Comparison of ENCODE assay signal across 9 cellular contexts in the genomic region with DNA sequence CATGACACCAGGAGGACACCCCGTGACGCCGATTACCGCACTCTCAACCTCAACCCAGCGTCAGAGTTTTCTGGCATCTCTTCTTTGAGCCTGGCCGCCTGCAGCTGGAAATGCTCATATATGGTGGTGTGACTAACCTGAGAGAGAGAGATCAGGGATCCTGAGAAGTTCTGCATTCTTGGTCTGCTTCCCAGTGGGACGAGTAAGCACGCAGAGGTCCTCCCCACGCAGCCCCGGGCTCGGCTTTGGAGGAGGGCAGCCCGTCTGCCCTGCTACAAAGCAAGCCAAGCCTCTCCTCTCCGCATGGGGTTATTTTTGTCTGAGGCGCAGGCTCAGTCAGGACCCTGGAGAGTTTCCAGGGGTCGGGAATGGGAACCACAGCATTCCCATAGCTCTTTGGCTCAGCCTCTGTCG. TPM values are rescaled to one million over a fixed set of nuclear protein-coding genes. Genes with fewer than 3 reads are reported as not detected.
DNase-seq lines count a peak whose midpoint lies in the region; ATAC-seq and TF ChIP-seq lines count a peak whose summit lies in the region.
"Had no signal": no experiment of that assay in that cellular context is flagged by ENCODE, and none has a peak within 500 bp of the region (broad histone marks: within the 10 kb centered on the region; RNA-seq: fewer than 3 reads in every experiment).

No MANE protein-coding gene starts in this region.

- no peak overlapping the region for H3K27ac Mint-ChIP-seq in stimulated activated naive B cell treated with anti-CD40 and anti-IgM and Interleukin-4, amounts not matched to agents 10 μg/mL and 1 μg/mL and 100 μg/mL, for 72 hours
- no peak overlapping the region for H3K27ac Mint-ChIP-seq in activated CD4-positive, alpha-beta memory T cell treated with anti-CD3 and anti-CD28 coated beads, Interleukin-2, amount 10 ng/mL, durations not matched to agents 7 days and 5 days

- CTCF ChIA-PET in activated CD4-positive, alpha-beta memory T cell treated with anti-CD3 and anti-CD28 coated beads, Interleukin-2, amount 10 ng/mL, durations not matched to agents 7 days and 5 days (lab: Charles Lee), result no interaction called here

- ATAC-seq in HG02840 (IDR thresholded peaks at IDR 0.05; ENCODE audit: low FRiP score, unreplicated experiment), result no peak
- no peak for ATAC-seq in stimulated activated naive B cell treated with anti-CD40 and anti-IgM and Interleukin-4, amounts not matched to agents 10 μg/mL and 1 μg/mL and 100 μg/mL, for 72 hours (replicated peaks)

- H3K36me3 ChIP-seq in ascending aorta, result no peaks in the 10 kb centered on the region
- peaks cover 14% of the 10 kb centered on the region for H3K36me3 ChIP-seq in left ventricle myocardium inferior

- peak overlapping the region in 1 of 2 donors; percentile 21 for H3K4me3 ChIP-seq in ascending aorta
- H3K4me3 ChIP-seq in left ventricle myocardium inferior, result peak overlapping the region; percentile 49

- H3K4me1 ChIP-seq in ascending aorta (peaks cover 3 to 14% of the 10 kb centered on the region in 2 donors), left ventricle myocardium inferior (peaks cover 73% of the 10 kb centered on the region)

- H3K4me3 Mint-ChIP-seq in stimulated activated naive B cell treated with anti-CD40 and anti-IgM and Interleukin-4, amounts not matched to agents 10 μg/mL and 1 μg/mL and 100 μg/mL, for 72 hours, result no peak overlapping the region
- no peak overlapping the region for H3K4me3 Mint-ChIP-seq in activated CD4-positive, alpha-beta memory T cell treated with anti-CD3 and anti-CD28 coated beads, Interleukin-2, amount 10 ng/mL, durations not matched to agents 7 days and 5 days

- intact Hi-C loops in ascending aorta (cut with DNase I) (loop anchor here (5.0 kb wide), 1 partner anchor 96 kb away; no protein-coding TSS in a partner anchor), left ventricle myocardium inferior (cut with micrococcal nuclease) (no loop called here)

- POLR2A ChIA-PET in activated CD4-positive, alpha-beta memory T cell treated with anti-CD3 and anti-CD28 coated beads, Interleukin-2, amount 10 ng/mL, durations not matched to agents 7 days and 5 days (lab: Charles Lee), result no interaction called here

- no peaks in the 10 kb centered on the region for H3K27me3 ChIP-seq in ascending aorta
- peaks cover 30% of the 10 kb centered on the region for H3K27me3 ChIP-seq in left ventricle myocardium inferior (ENCODE audit: low read depth)

- H3K27ac ChIP-seq in ascending aorta, result peak overlapping the region; percentile 71 to 75
- H3K27ac ChIP-seq in left ventricle myocardium inferior (replicated peaks), result peak overlapping the region; percentile 88

- H3K9me3 Mint-ChIP-seq in stimulated activated naive B cell treated with anti-CD40 and anti-IgM and Interleukin-4, amounts not matched to agents 10 μg/mL and 1 μg/mL and 100 μg/mL, for 72 hours, result no peaks in the 10 kb centered on the region
- no peaks in the 10 kb centered on the region for H3K9me3 Mint-ChIP-seq in activated CD4-positive, alpha-beta memory T cell treated with anti-CD3 and anti-CD28 coated beads, Interleukin-2, amount 10 ng/mL, durations not matched to agents 7 days and 5 days

- H3K36me3 Mint-ChIP-seq in stimulated activated naive B cell treated with anti-CD40 and anti-IgM and Interleukin-4, amounts not matched to agents 10 μg/mL and 1 μg/mL and 100 μg/mL, for 72 hours, result no peaks in the 10 kb centered on the region
- H3K36me3 Mint-ChIP-seq in activated CD4-positive, alpha-beta memory T cell treated with anti-CD3 and anti-CD28 coated beads, Interleukin-2, amount 10 ng/mL, durations not matched to agents 7 days and 5 days (ENCODE audit: low read depth), result no peaks in the 10 kb centered on the region

- H3K27me3 Mint-ChIP-seq in stimulated activated naive B cell treated with anti-CD40 and anti-IgM and Interleukin-4, amounts not matched to agents 10 μg/mL and 1 μg/mL and 100 μg/mL, for 72 hours, result peaks cover 20 to 26% of the 10 kb centered on the region in 2 donors
- peaks cover 11% of the 10 kb centered on the region for H3K27me3 Mint-ChIP-seq in activated CD4-positive, alpha-beta memory T cell treated with anti-CD3 and anti-CD28 coated beads, Interleukin-2, amount 10 ng/mL, durations not matched to agents 7 days and 5 days

- no peak for TF ChIP-seq CTCF in ascending aorta (IDR thresholded peaks at IDR 0.05)
- no peak for TF ChIP-seq CTCF in left ventricle myocardium inferior (IDR thresholded peaks at IDR 0.05; ENCODE audit: borderline replicate concordance)

- peak; percentile 90 for DNase-seq in ELF-1 (ENCODE audit: low read depth, low spot score)
- peak; percentile 32 to 92 for DNase-seq in ascending aorta (ENCODE audit: low spot score in 2 of 2)
- DNase-seq in left ventricle myocardium inferior, result peak; percentile 73
- peak; percentile 97 for DNase-seq in renal cortical epithelial cell (ENCODE audit: low read depth)
- DNase-seq in stimulated activated naive B cell treated with anti-CD40 and anti-IgM and Interleukin-4, amounts not matched to agents 10 μg/mL and 1 μg/mL and 100 μg/mL, for 72 hours, result no peak
- no peak for DNase-seq in activated CD4-positive, alpha-beta memory T cell treated with anti-CD3 and anti-CD28 coated beads, Interleukin-2, amount 10 ng/mL, durations not matched to agents 7 days and 5 days
- no peak for DNase-seq in stimulated activated naive CD4-positive, alpha-beta T cell treated with Interleukin-2 at 50 U/mL for 16 hours (lab: John Stamatoyannopoulos, UW)
- DNase-seq: activated naive CD4-positive, alpha-beta T cell treated with anti-CD3 and anti-CD28 coated beads, Interleukin-2, amount 50 U/mL, for 16 hours had no signal

- no peaks in the 10 kb centered on the region for H3K9me3 ChIP-seq in ascending aorta
- H3K9me3 ChIP-seq in left ventricle myocardium inferior (replicated peaks), result no peaks in the 10 kb centered on the region

- no peaks in the 10 kb centered on the region for H3K4me1 Mint-ChIP-seq in stimulated activated naive B cell treated with anti-CD40 and anti-IgM and Interleukin-4, amounts not matched to agents 10 μg/mL and 1 μg/mL and 100 μg/mL, for 72 hours
- H3K4me1 Mint-ChIP-seq in activated CD4-positive, alpha-beta memory T cell treated with anti-CD3 and anti-CD28 coated beads, Interleukin-2, amount 10 ng/mL, durations not matched to agents 7 days and 5 days, result no peaks in the 10 kb centered on the region

RNA-seq across cellular contexts. Expression of gene CRISPLD2, which starts 16.5 kb away (rescaled TPM):
- total RNA-seq in ascending aorta (204 TPM), left ventricle myocardium inferior (12.8 TPM), renal cortical epithelial cell (107 and 148 TPM in 2 replicates)
- under 1 TPM; 0.18 to 0.23 TPM for total RNA-seq in activated CD4-positive, alpha-beta memory T cell treated with anti-CD3 and anti-CD28 coated beads, Interleukin-2, amount 10 ng/mL, durations not matched to agents 7 days and 5 days

Comparison
In these comparisons a context has a peak if more than half of its experiments do, and no peak if none do; other contexts are left out.
1. DNase-seq: peak in ELF-1 (single experiment), ascending aorta (2 of 2), left ventricle myocardium inferior (single experiment) and renal cortical epithelial cell (single experiment); none in stimulated activated naive B cell treated with anti-CD40 and anti-IgM and Interleukin-4, amounts not matched to agents 10 μg/mL and 1 μg/mL and 100 μg/mL, for 72 hours (single experiment), activated CD4-positive, alpha-beta memory T cell treated with anti-CD3 and anti-CD28 coated beads, Interleukin-2, amount 10 ng/mL, durations not matched to agents 7 days and 5 days (single experiment) and stimulated activated naive CD4-positive, alpha-beta T cell treated with Interleukin-2 at 50 U/mL for 16 hours (single experiment).
2. RNA of gene CRISPLD2, which starts 16.5 kb away (total RNA-seq): 204 TPM in ascending aorta (single experiment), 107 to 148 TPM in renal cortical epithelial cell and 12.8 TPM in left ventricle myocardium inferior (single experiment); 0.18 to 0.23 TPM in activated CD4-positive, alpha-beta memory T cell treated with anti-CD3 and anti-CD28 coated beads, Interleukin-2, amount 10 ng/mL, durations not matched to agents 7 days and 5 days; every median in the first group is over 10 times any median in the second.